1 cellular context compared by ENCODE assay signal in the genomic region with DNA sequence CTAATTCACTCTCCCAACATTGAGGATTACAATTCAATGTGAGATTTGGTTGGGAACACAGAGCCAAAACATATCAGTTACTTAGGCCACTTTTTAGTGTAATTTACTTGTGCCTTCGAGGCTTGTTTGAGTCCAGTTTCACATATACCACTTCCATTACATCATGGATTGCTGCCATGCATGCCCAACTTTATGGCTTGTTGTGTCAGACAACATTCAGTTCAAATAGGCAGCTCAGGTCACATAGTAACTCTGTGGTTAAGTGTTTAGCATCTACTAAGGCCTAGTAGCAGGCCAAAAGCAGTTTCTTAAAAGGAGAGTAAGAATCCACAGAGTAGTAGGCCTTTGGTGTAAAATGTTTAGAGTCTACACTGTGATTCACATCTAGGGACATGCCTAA.
TF ChIP-seq lines count a peak whose summit lies in the region.

No MANE protein-coding gene starts in this region.

TF ChIP-seq in GM23338, 12 proteins besides CTCF, POLR2A, EP300 and RAD21 (continued from another document):
- TF ChIP-seq EZH2phosphoT487 (IDR thresholded peaks at IDR 0.05; ENCODE audit: unreplicated experiment), result no peak
